In genomic region chr20:24782801-24783630, GRCh38 we compare ENCODE assay signal across 15 cellular contexts.
DNase-seq lines count a peak whose midpoint lies in the region; ATAC-seq and TF ChIP-seq lines count a peak whose summit lies in the region.
"Had no signal": no experiment of that assay in that cellular context is flagged by ENCODE, and none has a peak within 500 bp of the region (broad histone marks: within the 10 kb centered on the region; RNA-seq: fewer than 3 reads in every experiment).

No MANE protein-coding gene starts in this region.

- no peak overlapping the region for H2BK5ac ChIP-seq in H9 (ENCODE audit: insufficient read length, low read length)

- no peaks in the 10 kb centered on the region for H3K23me2 ChIP-seq in H9 (ENCODE audit: insufficient read length, low read depth, low read length, poor library complexity, severe bottlenecking)

- H3K14ac ChIP-seq in H9 (ENCODE audit: insufficient read depth, low read length) = no peak overlapping the region

- no peaks in the 10 kb centered on the region for H3K9me3 Mint-ChIP-seq in H9
- H3K9me3 Mint-ChIP-seq in activated naive CD8-positive, alpha-beta T cell treated with anti-CD3 and anti-CD28 coated beads, Interleukin-2, amount 50 U/mL, for 24 hours = no peaks in the 10 kb centered on the region
- no peaks in the 10 kb centered on the region for H3K9me3 Mint-ChIP-seq in nephron progenitor cell
- H3K9me3 Mint-ChIP-seq: activated B cell treated with CpG ODN at 0.5 μM for 24 hours; activated T-cell treated with anti-CD3 and anti-CD28 coated beads, Interleukin-2, amount 50 U/mL, for 4 hours had no signal

- H4K91ac ChIP-seq in H9 (ENCODE audit: insufficient read length, low read depth, low read length) = no peak overlapping the region

- no peak overlapping the region for H2BK120ac ChIP-seq in H9 (ENCODE audit: low read depth, low read length, poor library complexity, severe bottlenecking)

- H4K5ac ChIP-seq in H9 (ENCODE audit: insufficient read length, low read depth, low read length) = no peak overlapping the region

- H3K27me3 ChIP-seq in H9 (ENCODE audit: insufficient read depth, low read length) = no peaks in the 10 kb centered on the region
- H3K27me3 ChIP-seq: tibial nerve had no signal

- peak; percentile 34; the same call in 2 of the 3 replicates for TF ChIP-seq CTCF in H9 (conservative IDR thresholded peaks at IDR 0.05)
- TF ChIP-seq CTCF in nephron progenitor cell (IDR thresholded peaks at IDR 0.05) = no peak

- no peaks in the 10 kb centered on the region for H3K79me1 ChIP-seq in H9 (ENCODE audit: insufficient read depth, low read depth, low read length, poor library complexity, severe bottlenecking)

- peak; percentile 51 for DNase-seq in NCI-H82 (lab: John Stamatoyannopoulos, UW)
- no peak for DNase-seq in NCI-H82 treated with DMSO at 0.1 percent for 48 hours (lab: John Stamatoyannopoulos, UW; ENCODE audit: unreplicated experiment)
- DNase-seq in H9 = peak; percentile 41
- DNase-seq in activated naive CD8-positive, alpha-beta T cell treated with anti-CD3 and anti-CD28 coated beads, Interleukin-2, amount 50 U/mL, for 24 hours = no peak
- peak; percentile 23 for DNase-seq in nephron progenitor cell
- DNase-seq in COLO829 (ENCODE audit: low spot score) = no peak
- no peak for DNase-seq in GOT3 (lab: John Stamatoyannopoulos, UW)
- no peak for DNase-seq in OCI-M2 (lab: John Stamatoyannopoulos, UW; ENCODE audit: unreplicated experiment)
- DNase-seq: activated B cell treated with CpG ODN at 0.5 μM for 24 hours; activated T-cell treated with anti-CD3 and anti-CD28 coated beads, Interleukin-2, amount 50 U/mL, for 4 hours; hippocampal formation; NCI-H1694 treated with DMSO at 0.1 percent for 48 hours; NK-92 treated with Interleukin-12 subunit alpha and Interleukin-12 subunit beta, amount 100 ng/mL, for 24 hours had no signal

- H2BK20ac ChIP-seq in H9 (ENCODE audit: low read depth, low read length, poor library complexity, severe bottlenecking) = no peak overlapping the region

- no peak overlapping the region for H4K8ac ChIP-seq in H9 (replicated peaks; ENCODE audit: insufficient read length, low read depth, low read length)

- H3K79me2 ChIP-seq in H9 (ENCODE audit: insufficient read depth, low read length) = no peaks in the 10 kb centered on the region

- H3K27me3 Mint-ChIP-seq in H9 (ENCODE audit: low read depth) (peaks cover 3% of the 10 kb centered on the region; the same call in 1 of the 2 replicates), nephron progenitor cell (ENCODE audit: low read depth, poor library complexity) (peaks cover 22% of the 10 kb centered on the region)
- H3K27me3 Mint-ChIP-seq in activated naive CD8-positive, alpha-beta T cell treated with anti-CD3 and anti-CD28 coated beads, Interleukin-2, amount 50 U/mL, for 24 hours = peaks cover 7% of the 10 kb centered on the region

- H3K56ac ChIP-seq in H9 (ENCODE audit: insufficient read length, low read depth, low read length) = no peak overlapping the region

- H3T11ph ChIP-seq in H9 (ENCODE audit: low read length) = no peak overlapping the region

- H2AK5ac ChIP-seq in H9 (ENCODE audit: insufficient read length, low read length) = no peak overlapping the region

- no peaks in the 10 kb centered on the region for H3K36me3 Mint-ChIP-seq in H9 (ENCODE audit: insufficient read depth in 1 of 3, low read depth in 3 of 3)
- H3K36me3 Mint-ChIP-seq in activated naive CD8-positive, alpha-beta T cell treated with anti-CD3 and anti-CD28 coated beads, Interleukin-2, amount 50 U/mL, for 24 hours (ENCODE audit: low read depth) = no peaks in the 10 kb centered on the region
- no peaks in the 10 kb centered on the region for H3K36me3 Mint-ChIP-seq in nephron progenitor cell (ENCODE audit: low read depth)

- no peak overlapping the region for H3K23ac ChIP-seq in H9 (ENCODE audit: insufficient read length, low read depth, low read length)

- H3K4me1 Mint-ChIP-seq in H9 (peaks cover 6 to 7% of the 10 kb centered on the region in 2 experiments; a peak in 3 of 4 replicates), nephron progenitor cell (peaks cover 7% of the 10 kb centered on the region)
- H3K4me1 Mint-ChIP-seq in activated naive CD8-positive, alpha-beta T cell treated with anti-CD3 and anti-CD28 coated beads, Interleukin-2, amount 50 U/mL, for 24 hours = no peaks in the 10 kb centered on the region

- H3K4ac ChIP-seq in H9 (ENCODE audit: low read depth, low read length) = no peak overlapping the region

- no peak for ATAC-seq in activated naive CD8-positive, alpha-beta T cell treated with anti-CD3 and anti-CD28 coated beads, Interleukin-2, amount 50 U/mL, for 24 hours
- ATAC-seq: activated T-cell treated with anti-CD3 and anti-CD28 coated beads, Interleukin-2, amount 50 U/mL, for 4 hours had no signal

- no peak overlapping the region for H3K18ac ChIP-seq in H9 (ENCODE audit: insufficient read length, low read depth, low read length)

- H3K27ac ChIP-seq in H9 (ENCODE audit: insufficient read length, low read depth, low read length) = no peak overlapping the region
- H3K27ac ChIP-seq: KMS-11, tibial nerve had no signal

- H2BK15ac ChIP-seq in H9 (ENCODE audit: low read depth, low read length) = no peak overlapping the region

- no CpG with 5 or more reads among the region's 12 CpGs for whole genome bisulfite sequencing in H9 (ENCODE audit: extremely low coverage, insufficient read length, low lambda C conversion rate)

- no peak overlapping the region; a peak in 1 of 7 replicates for H3K27ac Mint-ChIP-seq in H9
- H3K27ac Mint-ChIP-seq in activated naive CD8-positive, alpha-beta T cell treated with anti-CD3 and anti-CD28 coated beads, Interleukin-2, amount 50 U/mL, for 24 hours = peak overlapping the region; percentile 35
- H3K27ac Mint-ChIP-seq in nephron progenitor cell = no peak overlapping the region
- H3K27ac Mint-ChIP-seq: activated B cell treated with CpG ODN at 0.5 μM for 24 hours had no signal

- H3K9me3 ChIP-seq in H9 (ENCODE audit: control insufficient read depth, low read depth, low read length) = no peaks in the 10 kb centered on the region
- H3K9me3 ChIP-seq: tibial nerve had no signal

- H3K4me3 Mint-ChIP-seq in H9 (no peak overlapping the region), nephron progenitor cell (no peak overlapping the region)
- H3K4me3 Mint-ChIP-seq in activated naive CD8-positive, alpha-beta T cell treated with anti-CD3 and anti-CD28 coated beads, Interleukin-2, amount 50 U/mL, for 24 hours = no peak overlapping the region
- H3K4me3 Mint-ChIP-seq: activated B cell treated with CpG ODN at 0.5 μM for 24 hours; activated T-cell treated with anti-CD3 and anti-CD28 coated beads, Interleukin-2, amount 50 U/mL, for 4 hours had no signal

- no peak overlapping the region for H3K4me2 ChIP-seq in H9 (ENCODE audit: insufficient read depth, insufficient read length, low read length)
- H3K4me2 ChIP-seq: KMS-11 had no signal

- no peaks in the 10 kb centered on the region for H3K4me1 ChIP-seq in H9 (ENCODE audit: insufficient read depth, low read length)
- H3K4me1 ChIP-seq: tibial nerve had no signal

- H3K9ac ChIP-seq in H9 (ENCODE audit: extremely low read depth, insufficient read length, low read length) = no peak overlapping the region
- H3K9ac ChIP-seq: KMS-11 had no signal

- no peaks in the 10 kb centered on the region for H4K20me1 ChIP-seq in H9 (ENCODE audit: control insufficient read depth, insufficient read depth, insufficient read length)

- H2AFZ ChIP-seq in H9 (ENCODE audit: low read length) = no peak overlapping the region

- H2BK12ac ChIP-seq in H9 (ENCODE audit: insufficient read length, low read depth, low read length) = no peak overlapping the region

Comparison
In these comparisons a context has a peak if more than half of its experiments do, and no peak if none do; other contexts are left out.
1. DNase-seq: peak in NCI-H82 (single experiment), H9 (single experiment) and nephron progenitor cell (single experiment); none in NCI-H82 treated with DMSO at 0.1 percent for 48 hours (single experiment), activated naive CD8-positive, alpha-beta T cell treated with anti-CD3 and anti-CD28 coated beads, Interleukin-2, amount 50 U/mL, for 24 hours (single experiment), COLO829 (single experiment), GOT3 (single experiment) and OCI-M2 (single experiment).